In the genomic region with DNA sequence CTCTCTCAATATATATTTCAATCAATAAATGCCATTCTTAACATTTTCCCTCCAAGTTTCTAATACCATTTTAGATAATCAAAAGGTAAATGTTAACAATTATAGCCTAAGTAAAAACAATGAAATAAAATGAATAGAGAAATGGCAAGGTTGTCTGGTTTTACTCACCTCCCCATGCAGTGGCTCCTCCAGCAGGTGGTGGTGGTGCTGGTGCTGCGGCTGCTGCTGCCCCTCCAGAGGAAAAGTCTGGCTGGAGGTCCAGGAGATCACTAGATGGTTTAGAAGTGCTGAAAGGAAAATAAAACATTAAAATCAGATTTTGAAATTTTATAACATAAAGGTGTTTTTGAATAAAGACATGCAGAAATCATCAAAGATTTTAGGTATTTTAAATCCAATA, we compare ENCODE assay signal across 21 cellular contexts.
DNase-seq lines count a peak whose midpoint lies in the region; FAIRE-seq and TF ChIP-seq lines count a peak whose summit lies in the region.
"Had no signal": no experiment of that assay in that cellular context is flagged by ENCODE, and none has a peak within 500 bp of the region (broad histone marks: within the 10 kb centered on the region; RNA-seq: fewer than 3 reads in every experiment).

No MANE protein-coding gene starts in this region.

- TF ChIP-seq POLR2A in H1 (IDR thresholded peaks at IDR 0.05; ENCODE audit: control extremely low read depth in 1 of 2, low read depth in 2 of 2, low read length in 2 of 2) = no peak

- TF ChIP-seq CTCF in H9 (conservative IDR thresholded peaks at IDR 0.05) (peak; percentile 42; the same call in 2 of the 3 replicates), H1 (IDR thresholded peaks at IDR 0.05; ENCODE audit: control extremely low read depth in 1 of 3, insufficient read depth in 1 of 3, low read depth in 1 of 3, low read length in 3 of 3) (peak; percentile 26 to 48 (median 32); a peak in 3 of 4 replicates), D721Med (IDR thresholded peaks at IDR 0.05; ENCODE audit: insufficient read depth, missing control alignments) (no peak), smooth muscle cell (IDR thresholded peaks at IDR 0.05; ENCODE audit: borderline replicate concordance, insufficient read depth, poor library complexity, severe bottlenecking) (no peak)

- H3K27me3 Mint-ChIP-seq in H9 (ENCODE audit: low read depth) = no peaks in the 10 kb centered on the region

- H3T11ph ChIP-seq in H9 (ENCODE audit: low read length) = no peak overlapping the region

- H2AK5ac ChIP-seq in H9 (ENCODE audit: insufficient read length, low read length) (no peak overlapping the region), H1 (ENCODE audit: low read depth, low read length) (no peak overlapping the region), mesendoderm (ENCODE audit: low read length) (no peak overlapping the region)

- CTCF ChIA-PET in H1 (lab: Charles Lee; ENCODE audit: partially characterized antibody) = interaction anchor here (2.0 kb wide), 1 partner anchor 10 kb away, joined by 10 read pairs; no protein-coding TSS in a partner anchor

- no peaks in the 10 kb centered on the region for H3K36me3 Mint-ChIP-seq in H9 (ENCODE audit: insufficient read depth in 1 of 3, low read depth in 3 of 3)

- no peak overlapping the region for H3K4me3 ChIP-seq in H1 (ENCODE audit: extremely low read depth in 1 of 4, insufficient read depth in 2 of 4, low read depth in 3 of 4, low read length in 4 of 4)
- no peak overlapping the region for H3K4me3 ChIP-seq in mesendoderm (ENCODE audit: low read length)
- H3K4me3 ChIP-seq in smooth muscle cell = no peak overlapping the region

- H2BK120ac ChIP-seq in H9 (ENCODE audit: low read depth, low read length, poor library complexity, severe bottlenecking) (no peak overlapping the region), H1 (replicated peaks; ENCODE audit: low read depth, low read length) (no peak overlapping the region), mesendoderm (ENCODE audit: low read depth, low read length) (no peak overlapping the region)

- no CpG with 5 or more reads among the region's 1 CpG for WGBS in H9 (ENCODE audit: extremely low coverage, insufficient read length, low lambda C conversion rate)
- WGBS in H1 (ENCODE audit: extremely low coverage in 1 of 2, insufficient coverage in 1 of 2, insufficient read length in 1 of 2, insufficient replicate concordance in 2 of 2, low coverage in 1 of 2, low lambda C conversion rate in 2 of 2, missing lambda C conversion rate in 1 of 2), 2 experiments = 94% methylated on average over 1 of the region's 1 CpG; no CpG with 5 or more reads in 1 of the 2 experiments
- WGBS in mesendoderm (ENCODE audit: extremely low coverage, insufficient coverage, low lambda C conversion rate) = no CpG with 5 or more reads among the region's 1 CpG
- WGBS in smooth muscle cell (ENCODE audit: low lambda C conversion rate) = 82% methylated on average over 1 of the region's 1 CpG

- no peaks in the 10 kb centered on the region for H3K27me3 ChIP-seq in H9 (ENCODE audit: insufficient read depth, low read length)
- no peaks in the 10 kb centered on the region for H3K27me3 ChIP-seq in H1 (replicated peaks in 1 of 4; ENCODE audit: control insufficient read depth in 3 of 4, extremely low read depth in 1 of 4, insufficient read depth in 3 of 4, low read length in 3 of 4)
- no peaks in the 10 kb centered on the region for H3K27me3 ChIP-seq in mesendoderm (ENCODE audit: insufficient read depth, low read length, poor library complexity)
- no peaks in the 10 kb centered on the region for H3K27me3 ChIP-seq in smooth muscle cell (ENCODE audit: low read depth)

- H3K56ac ChIP-seq in H9 (ENCODE audit: insufficient read length, low read depth, low read length) (no peak overlapping the region), H1 (replicated peaks; ENCODE audit: insufficient read length, low read depth, low read length) (no peak overlapping the region), mesendoderm (ENCODE audit: low read length) (no peak overlapping the region)

- no peak overlapping the region for H3K27ac ChIP-seq in H9 (ENCODE audit: insufficient read length, low read depth, low read length)
- H3K27ac ChIP-seq in H1 (ENCODE audit: low read depth, low read length) = no peak overlapping the region
- no peak overlapping the region for H3K27ac ChIP-seq in mesendoderm (ENCODE audit: low read depth, low read length)
- no peak overlapping the region for H3K27ac ChIP-seq in smooth muscle cell (ENCODE audit: low read depth)
- H3K27ac ChIP-seq: C4-2B, HL-60, KMS-11 had no signal

- no peak overlapping the region for H4K91ac ChIP-seq in H9 (ENCODE audit: insufficient read length, low read depth, low read length)
- no peak overlapping the region for H4K91ac ChIP-seq in H1 (replicated peaks; ENCODE audit: insufficient read length, low read length)

- H3K27ac Mint-ChIP-seq in H9 = no peak overlapping the region
- H3K27ac Mint-ChIP-seq: CD4-positive, alpha-beta T cell had no signal

- TF ChIP-seq RAD21 in H1 (IDR thresholded peaks at IDR 0.05 in 1 of 2, conservative IDR thresholded peaks at IDR 0.05 in 1 of 2; ENCODE audit: low read depth in 2 of 2, low read length in 2 of 2) = peak; percentile 49 to 51

- H4K5ac ChIP-seq in H9 (ENCODE audit: insufficient read length, low read depth, low read length) (no peak overlapping the region), H1 (ENCODE audit: insufficient read length, low read depth, low read length) (no peak overlapping the region), mesendoderm (ENCODE audit: low read length) (no peak overlapping the region)

- no peak overlapping the region for H2BK15ac ChIP-seq in H9 (ENCODE audit: low read depth, low read length)
- H2BK15ac ChIP-seq in H1 (ENCODE audit: low read length) = no peak overlapping the region
- no peak overlapping the region for H2BK15ac ChIP-seq in mesendoderm (replicated peaks; ENCODE audit: low read depth)

- H2AFZ ChIP-seq in H9 (ENCODE audit: low read length) (no peak overlapping the region), H1 (ENCODE audit: low read length) (no peak overlapping the region), smooth muscle cell (ENCODE audit: low read depth) (no peak overlapping the region)

- no peak for FAIRE-seq in H1 (lab: Jason Lieb, UNC)
- FAIRE-seq in D721Med (lab: Jason Lieb, UNC) = no peak
- FAIRE-seq: A204.1, GM12891, GM18507 had no signal

- no peaks in the 10 kb centered on the region for H3K9me3 ChIP-seq in H9 (ENCODE audit: control insufficient read depth, low read depth, low read length)
- no peaks in the 10 kb centered on the region for H3K9me3 ChIP-seq in H1 (ENCODE audit: insufficient read depth in 2 of 2, low read depth in 1 of 2, low read length in 1 of 2)
- H3K9me3 ChIP-seq in smooth muscle cell (replicated peaks; ENCODE audit: low read depth) = no peaks in the 10 kb centered on the region
- H3K9me3 ChIP-seq: Caco-2 had no signal

- no peak overlapping the region for H4K8ac ChIP-seq in H9 (replicated peaks; ENCODE audit: insufficient read length, low read depth, low read length)
- H4K8ac ChIP-seq in H1 (ENCODE audit: extremely low read depth, insufficient read depth, low read length) = no peak overlapping the region
- no peak overlapping the region for H4K8ac ChIP-seq in mesendoderm (ENCODE audit: low read depth, low read length)

- POLR2A ChIA-PET in H1 (lab: Charles Lee; ENCODE audit: partially characterized antibody) = no interaction called here

- H3K79me2 ChIP-seq in H9 (ENCODE audit: insufficient read depth, low read length) = no peaks in the 10 kb centered on the region
- no peaks in the 10 kb centered on the region for H3K79me2 ChIP-seq in H1 (ENCODE audit: control insufficient read depth in 1 of 2, insufficient read depth in 2 of 2, low read length in 2 of 2)
- no peaks in the 10 kb centered on the region for H3K79me2 ChIP-seq in mesendoderm (ENCODE audit: control insufficient read depth, insufficient read depth, low read length)
- H3K79me2 ChIP-seq in smooth muscle cell (ENCODE audit: low read depth) = no peaks in the 10 kb centered on the region

- DNase-seq in H9 = peak; percentile 28
- no peak for DNase-seq in H1 (ENCODE audit: low read depth in 1 of 2, low spot score in 2 of 2)
- peak; percentile 23 for DNase-seq in mesendoderm
- no peak for DNase-seq in D721Med (ENCODE audit: insufficient read length, low spot score)
- no peak for DNase-seq in hypothalamus (lab: John Stamatoyannopoulos, UW)
- no peak for DNase-seq in DMS 273 treated with DMSO at 0.1 percent for 48 hours (lab: John Stamatoyannopoulos, UW)
- DNase-seq in smooth muscle cell (lab: John Stamatoyannopoulos, UW; ENCODE audit: unreplicated experiment) = no peak
- DNase-seq: ACHN; Caco-2; CD4-positive, alpha-beta T cell; DMS53; DND-41; EL; GOT3; HCEC 1CT had no signal

- H3K14ac ChIP-seq in H9 (ENCODE audit: insufficient read depth, low read length) (no peak overlapping the region), H1 (ENCODE audit: insufficient read length) (no peak overlapping the region)

- no peaks in the 10 kb centered on the region for H3K4me1 Mint-ChIP-seq in H9

- H2BK5ac ChIP-seq in H9 (ENCODE audit: insufficient read length, low read length) (no peak overlapping the region), H1 (ENCODE audit: low read depth, low read length) (no peak overlapping the region), mesendoderm (ENCODE audit: low read length) (no peak overlapping the region)

- no peaks in the 10 kb centered on the region for H3K79me1 ChIP-seq in H9 (ENCODE audit: insufficient read depth, low read depth, low read length, poor library complexity, severe bottlenecking)
- no peaks in the 10 kb centered on the region for H3K79me1 ChIP-seq in H1 (ENCODE audit: low read depth, low read length)
- H3K79me1 ChIP-seq in mesendoderm (ENCODE audit: low read length) = no peaks in the 10 kb centered on the region

- H3K4ac ChIP-seq in H9 (ENCODE audit: low read depth, low read length) (no peak overlapping the region), H1 (replicated peaks; ENCODE audit: insufficient read length, low read depth, low read length) (no peak overlapping the region), mesendoderm (ENCODE audit: low read depth, low read length) (no peak overlapping the region)

- H2BK20ac ChIP-seq in H9 (ENCODE audit: low read depth, low read length, poor library complexity, severe bottlenecking) (no peak overlapping the region), H1 (ENCODE audit: low read length) (no peak overlapping the region)

- H3K23me2 ChIP-seq in H9 (ENCODE audit: insufficient read length, low read depth, low read length, poor library complexity, severe bottlenecking) (no peaks in the 10 kb centered on the region), H1 (ENCODE audit: low read depth, low read length) (no peaks in the 10 kb centered on the region)

- no peak for TF ChIP-seq EP300 in H1 (IDR thresholded peaks at IDR 0.05; ENCODE audit: borderline replicate concordance in 1 of 2, low read depth in 2 of 2, low read length in 2 of 2)

- H3K9ac ChIP-seq in H9 (ENCODE audit: extremely low read depth, insufficient read length, low read length) (no peak overlapping the region), H1 (replicated peaks in 1 of 4; ENCODE audit: extremely low read depth in 1 of 4, low read depth in 3 of 4, low read length in 3 of 4) (no peak overlapping the region), mesendoderm (ENCODE audit: low read length) (no peak overlapping the region), smooth muscle cell (ENCODE audit: low read depth) (no peak overlapping the region)
- H3K9ac ChIP-seq: KMS-11 had no signal

- H3K23ac ChIP-seq in H9 (ENCODE audit: insufficient read length, low read depth, low read length) (no peak overlapping the region), H1 (ENCODE audit: insufficient read length) (no peak overlapping the region), mesendoderm (ENCODE audit: low read length) (no peak overlapping the region)

- H3K36me3 ChIP-seq in H1 (ENCODE audit: control insufficient read depth in 2 of 4, insufficient read depth in 4 of 4, low read length in 3 of 4) (no peaks in the 10 kb centered on the region), mesendoderm (ENCODE audit: control insufficient read depth, insufficient read depth, low read length) (no peaks in the 10 kb centered on the region), smooth muscle cell (ENCODE audit: low read depth) (no peaks in the 10 kb centered on the region)

- no peak overlapping the region for H3K4me2 ChIP-seq in H9 (ENCODE audit: insufficient read depth, insufficient read length, low read length)
- no peak overlapping the region for H3K4me2 ChIP-seq in H1 (ENCODE audit: insufficient read depth in 1 of 2, low read depth in 2 of 2, low read length in 2 of 2)
- no peak overlapping the region for H3K4me2 ChIP-seq in mesendoderm (ENCODE audit: low read length)
- no peak overlapping the region for H3K4me2 ChIP-seq in smooth muscle cell
- H3K4me2 ChIP-seq: KMS-11 had no signal

- H3K18ac ChIP-seq in H9 (ENCODE audit: insufficient read length, low read depth, low read length) (no peak overlapping the region), H1 (ENCODE audit: extremely low read depth, low read length) (no peak overlapping the region), mesendoderm (ENCODE audit: low read length) (no peak overlapping the region)

- H3F3A ChIP-seq in smooth muscle cell (ENCODE audit: low read depth) = no peaks in the 10 kb centered on the region

- H3K4me3 Mint-ChIP-seq in H9 = no peak overlapping the region
- H3K4me3 Mint-ChIP-seq: CD4-positive, alpha-beta T cell had no signal

- H4K20me1 ChIP-seq in H9 (ENCODE audit: control insufficient read depth, insufficient read depth, insufficient read length) (no peaks in the 10 kb centered on the region), H1 (replicated peaks in 1 of 2; ENCODE audit: control insufficient read depth in 1 of 2, insufficient read depth in 2 of 2, low read length in 2 of 2) (no peaks in the 10 kb centered on the region), smooth muscle cell (ENCODE audit: low read depth) (no peaks in the 10 kb centered on the region)

- H3K9me3 Mint-ChIP-seq in H9 = no peaks in the 10 kb centered on the region
- H3K9me3 Mint-ChIP-seq: CD4-positive, alpha-beta T cell had no signal

- H2BK12ac ChIP-seq in H9 (ENCODE audit: insufficient read length, low read depth, low read length) = no peak overlapping the region
- H2BK12ac ChIP-seq in H1 (ENCODE audit: low read depth, low read length) = no peak overlapping the region

- H3K4me1 ChIP-seq in H9 (ENCODE audit: insufficient read depth, low read length) (no peaks in the 10 kb centered on the region), H1 (replicated peaks in 1 of 4; ENCODE audit: control insufficient read depth in 3 of 4, insufficient read depth in 4 of 4, low read length in 3 of 4) (no peaks in the 10 kb centered on the region), mesendoderm (ENCODE audit: control insufficient read depth, low read depth, low read length) (no peaks in the 10 kb centered on the region), smooth muscle cell (ENCODE audit: low read depth) (no peaks in the 10 kb centered on the region)
- H3K4me1 ChIP-seq: Caco-2 had no signal

Comparison
In these comparisons a context has a peak if more than half of its experiments do, and no peak if none do; other contexts are left out.
1. DNase-seq: peak in H9 (single experiment) and mesendoderm (single experiment); none in H1 (0 of 2), D721Med (single experiment), hypothalamus (0 of 51), DMS 273 treated with DMSO at 0.1 percent for 48 hours (single experiment) and smooth muscle cell (single experiment).
2. CTCF ChIP-seq: peak in H9 (single experiment) and H1 (3 of 3); none in D721Med (single experiment) and smooth muscle cell (single experiment).